Comparison of ENCODE assay signal across 23 cellular contexts in the genomic region with DNA sequence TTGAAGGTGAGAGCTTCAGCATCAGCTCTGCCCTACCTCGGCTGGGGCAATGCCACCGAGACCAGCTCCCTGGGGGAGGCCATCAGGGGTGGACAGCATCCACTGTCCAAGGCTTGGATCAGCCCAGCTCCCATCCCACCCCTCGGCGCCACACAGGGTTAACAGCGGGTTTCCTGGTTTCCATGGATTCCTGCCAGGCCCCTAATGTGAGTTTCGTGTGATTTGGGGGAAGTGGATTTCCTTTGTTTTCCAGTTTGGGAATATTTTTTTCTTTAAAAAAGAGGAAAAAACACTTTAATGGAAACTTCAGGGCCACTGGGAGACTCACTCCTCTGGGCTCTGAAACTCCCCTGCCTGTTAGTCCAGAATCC. TPM values are rescaled to one million over a fixed set of nuclear protein-coding genes. Genes with fewer than 3 reads are reported as not detected.
DNase-seq lines count a peak whose midpoint lies in the region; ATAC-seq and TF ChIP-seq lines count a peak whose summit lies in the region.
"Had no signal": no experiment of that assay in that cellular context is flagged by ENCODE, and none has a peak within 500 bp of the region (broad histone marks: within the 10 kb centered on the region; RNA-seq: fewer than 3 reads in every experiment).

No MANE protein-coding gene starts in this region.

- 41% methylated on average over 6 of the region's 6 CpGs for WGBS in prostate gland
- WGBS in urinary bladder: 55% methylated on average over 6 of the region's 6 CpGs

- no TSS peak for BruUV-seq in MCF 10A (replicated peaks; lab: Mats Ljungman, UMichigan)

- CTCF ChIA-PET in MCF 10A (lab: Yijun Ruan, JAX): no interaction called here

- peaks cover 13% of the 10 kb centered on the region for H3K36me3 Mint-ChIP-seq in MCF 10A (ENCODE audit: insufficient read depth, unreplicated experiment)
- H3K36me3 Mint-ChIP-seq: stimulated activated naive B cell treated with anti-CD40 and anti-IgM and Interleukin-4, amounts not matched to agents 10 μg/mL and 1 μg/mL and 100 μg/mL, for 72 hours had no signal

- no peaks in the 10 kb centered on the region for H3K27me3 Mint-ChIP-seq in MCF 10A (ENCODE audit: insufficient read depth, unreplicated experiment)

- no peaks in the 10 kb centered on the region for H3K4me1 Mint-ChIP-seq in MCF 10A (ENCODE audit: insufficient read depth, unreplicated experiment)
- H3K4me1 Mint-ChIP-seq: stimulated activated naive B cell treated with anti-CD40 and anti-IgM and Interleukin-4, amounts not matched to agents 10 μg/mL and 1 μg/mL and 100 μg/mL, for 72 hours had no signal

- H3K9me3 ChIP-seq in breast epithelium (no peaks in the 10 kb centered on the region), right atrium auricular region (no peaks in the 10 kb centered on the region), prostate gland (no peaks in the 10 kb centered on the region), BE2C (no peaks in the 10 kb centered on the region)
- H3K9me3 ChIP-seq: Caco-2, right lobe of liver, SJSA1, thyroid gland had no signal

- DNase-seq in breast epithelium (ENCODE audit: low spot score in 2 of 2) (no peak), MCF 10A (ENCODE audit: unreplicated experiment) (no peak), right atrium auricular region (ENCODE audit: low spot score) (no peak), prostate gland (ENCODE audit: low spot score) (no peak), hippocampal formation (lab: John Stamatoyannopoulos, UW) (no peak), BE2C (no peak)
- DNase-seq: activated CD4-positive, alpha-beta T cell treated with anti-CD3 and anti-CD28 coated beads, Interleukin-2, amount 50 U/mL, for 1 hour; Caco-2; dorsolateral prefrontal cortex; NCI-H1694; occipital lobe; right lobe of liver; stimulated activated naive B cell treated with anti-CD40 and anti-IgM and Interleukin-4, amounts not matched to agents 10 μg/mL and 1 μg/mL and 100 μg/mL, for 72 hours had no signal

- intact Hi-C loops in breast epithelium (cut with DNase I; ENCODE audit: low total_unique reads) (no loop called here), MCF 10A (cut with micrococcal nuclease) (no loop called here), prostate gland (cut with DNase I) (no loop called here)

- H3K27ac ChIP-seq in breast epithelium (peak overlapping the region; percentile 77), right atrium auricular region (peak overlapping the region; percentile 51 to 58), prostate gland (peak overlapping the region; percentile 24 to 34), urinary bladder (ENCODE audit: low read depth) (peak overlapping the region; percentile 28)
- H3K27ac ChIP-seq: 22Rv1, cardiac muscle cell, dorsolateral prefrontal cortex, SJSA1 had no signal

- H3K9me3 Mint-ChIP-seq in MCF 10A (ENCODE audit: unreplicated experiment): no peaks in the 10 kb centered on the region
- H3K9me3 Mint-ChIP-seq: stimulated activated naive B cell treated with anti-CD40 and anti-IgM and Interleukin-4, amounts not matched to agents 10 μg/mL and 1 μg/mL and 100 μg/mL, for 72 hours; T-helper 1 cell treated with Interleukin-12 subunit alpha and Interleukin-12 subunit beta and Interleukin-4 antibody, amounts not matched to agents 30 μg/mL and 1 μg/mL, for 36 hours had no signal

- peak overlapping the region in 1 of 3 donors; percentile 34 for H3K4me3 ChIP-seq in breast epithelium
- H3K4me3 ChIP-seq in right atrium auricular region: peak overlapping the region in 1 of 2 donors; percentile 2
- no peak overlapping the region for H3K4me3 ChIP-seq in prostate gland
- no peak overlapping the region for H3K4me3 ChIP-seq in urinary bladder (ENCODE audit: low read depth, low read length)
- no peak overlapping the region for H3K4me3 ChIP-seq in BE2C (ENCODE audit: low read depth, low read length)
- H3K4me3 ChIP-seq: cardiac muscle cell, dorsolateral prefrontal cortex, K562, right lobe of liver, SJSA1, thyroid gland had no signal

- TF ChIP-seq POLR2A in breast epithelium (IDR thresholded peaks at IDR 0.05) (no peak), prostate gland (IDR thresholded peaks at IDR 0.05) (no peak)

- ATAC-seq in HG03354 (IDR thresholded peaks at IDR 0.05; ENCODE audit: poor library complexity, severe bottlenecking, unreplicated experiment): no peak
- ATAC-seq: esophagus mucosa; K562; stimulated activated naive B cell treated with anti-CD40 and anti-IgM and Interleukin-4, amounts not matched to agents 10 μg/mL and 1 μg/mL and 100 μg/mL, for 72 hours had no signal

- POLR2A ChIA-PET in MCF 10A (lab: Yijun Ruan, JAX): no interaction called here

- peaks cover 0 to 22% of the 10 kb centered on the region in 2 donors for H3K4me1 ChIP-seq in breast epithelium
- peaks cover 0 to 78% of the 10 kb centered on the region in 2 donors for H3K4me1 ChIP-seq in right atrium auricular region
- H3K4me1 ChIP-seq in prostate gland (replicated peaks): peaks cover 54% of the 10 kb centered on the region
- no peaks in the 10 kb centered on the region for H3K4me1 ChIP-seq in urinary bladder (ENCODE audit: insufficient read depth)
- H3K4me1 ChIP-seq in BE2C: no peaks in the 10 kb centered on the region
- H3K4me1 ChIP-seq: SJSA1 had no signal

- no peaks in the 10 kb centered on the region for H3K36me3 ChIP-seq in breast epithelium
- no peaks in the 10 kb centered on the region for H3K36me3 ChIP-seq in right atrium auricular region
- no peaks in the 10 kb centered on the region for H3K36me3 ChIP-seq in prostate gland
- no peaks in the 10 kb centered on the region for H3K36me3 ChIP-seq in urinary bladder (ENCODE audit: insufficient read depth)
- no peaks in the 10 kb centered on the region for H3K36me3 ChIP-seq in BE2C
- H3K36me3 ChIP-seq: right lobe of liver, SJSA1, thyroid gland had no signal

- TF ChIP-seq CTCF in breast epithelium (IDR thresholded peaks at IDR 0.05) (no peak), MCF 10A (IDR thresholded peaks at IDR 0.05; ENCODE audit: unreplicated experiment) (no peak), right atrium auricular region (IDR thresholded peaks at IDR 0.05) (no peak), prostate gland (IDR thresholded peaks at IDR 0.05) (no peak), BE2C (IDR thresholded peaks at IDR 0.05; ENCODE audit: low read depth, low read length) (no peak)

- H3K27me3 ChIP-seq in breast epithelium (no peaks in the 10 kb centered on the region), right atrium auricular region (no peaks in the 10 kb centered on the region), prostate gland (replicated peaks; ENCODE audit: insufficient read depth) (no peaks in the 10 kb centered on the region), BE2C (no peaks in the 10 kb centered on the region)
- H3K27me3 ChIP-seq: cardiac muscle cell, right lobe of liver, thyroid gland had no signal

- H3K27ac Mint-ChIP-seq in MCF 10A (ENCODE audit: low read depth, unreplicated experiment): no peak overlapping the region
- H3K27ac Mint-ChIP-seq: B cell; stimulated activated naive B cell treated with anti-CD40 and anti-IgM and Interleukin-4, amounts not matched to agents 10 μg/mL and 1 μg/mL and 100 μg/mL, for 72 hours; T-helper 1 cell treated with Interleukin-12 subunit alpha and Interleukin-12 subunit beta and Interleukin-4 antibody, amounts not matched to agents 30 μg/mL and 1 μg/mL, for 36 hours had no signal

- no peak overlapping the region for H3K4me3 Mint-ChIP-seq in MCF 10A (ENCODE audit: unreplicated experiment)
- H3K4me3 Mint-ChIP-seq: B cell; stimulated activated naive B cell treated with anti-CD40 and anti-IgM and Interleukin-4, amounts not matched to agents 10 μg/mL and 1 μg/mL and 100 μg/mL, for 72 hours; T-helper 1 cell treated with Interleukin-12 subunit alpha and Interleukin-12 subunit beta and Interleukin-4 antibody, amounts not matched to agents 30 μg/mL and 1 μg/mL, for 36 hours had no signal

RNA-seq across cellular contexts. Expression of a gene that starts 34.3 kb away (rescaled TPM):
- 10 to 100 TPM in 2 of 3 donors, 1 to 10 TPM in 1; 1.1 to 39.1 (median 32.4) TPM for total RNA-seq in breast epithelium
- total RNA-seq in MCF 10A (2022): 11.1 and 13.2 TPM in 2 replicates
- total RNA-seq in right atrium auricular region: 10 to 100 TPM; 44.3 to 50.3 TPM
- total RNA-seq in prostate gland: 10 to 100 TPM; 90.9 to 96.9 TPM
- total RNA-seq in urinary bladder: 10.6 TPM
- 19.4 TPM for polyA plus RNA-seq in urinary bladder
- 12.2 TPM for polyA plus RNA-seq in BE2C (2012; ENCODE audit: insufficient read depth, insufficient read length, low read depth)
